ENCODE assay signal across 9 cellular contexts in genomic region chr3:13544293-13544831, GRCh38. TPM values are rescaled to one million over a fixed set of nuclear protein-coding genes. Genes with fewer than 3 reads are reported as not detected.
A peak's percentile ranks its signal among the peaks of the same experiment; 100 is the strongest.
DNase-seq lines count a peak whose midpoint lies in the region; ATAC-seq and TF ChIP-seq lines count a peak whose summit lies in the region.
"Had no signal": no experiment of that assay in that cellular context is flagged by ENCODE, and none has a peak within 500 bp of the region (broad histone marks: within the 10 kb centered on the region; RNA-seq: fewer than 3 reads in every experiment).

No MANE protein-coding gene starts in this region.

- no peak overlapping the region for H3K4me3 ChIP-seq in H7 (ENCODE audit: insufficient read depth, low read depth, low read length)
- no peak overlapping the region for H3K4me3 ChIP-seq in fibroblast of mammary gland (ENCODE audit: control insufficient read depth, low read depth, low read length)

- peak overlapping the region; percentile 7 for H3K4me3 Mint-ChIP-seq in activated CD8-positive, alpha-beta memory T cell treated with anti-CD3 and anti-CD28 coated beads, Interleukin-2, amount 10 ng/mL, durations not matched to agents 7 days and 5 days

- H3K36me3 Mint-ChIP-seq in activated CD8-positive, alpha-beta memory T cell treated with anti-CD3 and anti-CD28 coated beads, Interleukin-2, amount 10 ng/mL, durations not matched to agents 7 days and 5 days = peaks cover 4% of the 10 kb centered on the region

- no peak for TF ChIP-seq POLR2A in erythroblast (IDR thresholded peaks at IDR 0.05; ENCODE audit: low read length)

- H3K4me1 Mint-ChIP-seq in activated CD8-positive, alpha-beta memory T cell treated with anti-CD3 and anti-CD28 coated beads, Interleukin-2, amount 10 ng/mL, durations not matched to agents 7 days and 5 days = peaks cover 34% of the 10 kb centered on the region

- H3K9me3 Mint-ChIP-seq in activated CD8-positive, alpha-beta memory T cell treated with anti-CD3 and anti-CD28 coated beads, Interleukin-2, amount 10 ng/mL, durations not matched to agents 7 days and 5 days (ENCODE audit: low read depth) = peaks cover 7% of the 10 kb centered on the region

- CTCF ChIA-PET in activated CD8-positive, alpha-beta memory T cell treated with anti-CD3 and anti-CD28 coated beads, Interleukin-2, amount 10 ng/mL, durations not matched to agents 7 days and 5 days (lab: Charles Lee) = interaction anchor here (0.7 to 3.0 kb wide), 6 partner anchors 19 to 105 kb away, joined by 3 to 24 read pairs (median 4); partner anchors contain the start of gene HDAC11

- H3K27me3 Mint-ChIP-seq in activated CD8-positive, alpha-beta memory T cell treated with anti-CD3 and anti-CD28 coated beads, Interleukin-2, amount 10 ng/mL, durations not matched to agents 7 days and 5 days = peaks cover 47% of the 10 kb centered on the region

- no peak for TF ChIP-seq CTCF in fibroblast of mammary gland (conservative IDR thresholded peaks at IDR 0.05; ENCODE audit: control insufficient read depth, insufficient read depth, low read depth, low read length)

- peak overlapping the region; percentile 42 for H3K27ac Mint-ChIP-seq in activated CD8-positive, alpha-beta memory T cell treated with anti-CD3 and anti-CD28 coated beads, Interleukin-2, amount 10 ng/mL, durations not matched to agents 7 days and 5 days

- H3K27me3 ChIP-seq in H7 (ENCODE audit: control insufficient read depth, insufficient read depth, low read length) = peaks cover 10% of the 10 kb centered on the region

- no peaks in the 10 kb centered on the region for H3K36me3 ChIP-seq in H7 (replicated peaks; ENCODE audit: control insufficient read depth, insufficient read depth, low read length)

- ATAC-seq in activated CD8-positive, alpha-beta memory T cell treated with anti-CD3 and anti-CD28 coated beads, Interleukin-2, amount 10 ng/mL, durations not matched to agents 7 days and 5 days = peak; percentile 91
- ATAC-seq in HG03520 (IDR thresholded peaks at IDR 0.05; ENCODE audit: unreplicated experiment) = no peak
- ATAC-seq in GM19395 (IDR thresholded peaks at IDR 0.05; ENCODE audit: unreplicated experiment) = no peak

- DNase-seq in H7 (peak; percentile 31), fibroblast of mammary gland (ENCODE audit: low read depth) (peak; percentile 94), erythroblast (lab: John Stamatoyannopoulos, UW) (no peak), NCI-H524 (lab: John Stamatoyannopoulos, UW) (no peak)
- DNase-seq in activated CD8-positive, alpha-beta memory T cell treated with anti-CD3 and anti-CD28 coated beads, Interleukin-2, amount 10 ng/mL, durations not matched to agents 7 days and 5 days = peak; percentile 84
- peak; percentile 19 to 40 (median 23) for DNase-seq in stimulated activated CD4-positive, alpha-beta T cell treated with anti-CD3 and anti-CD28 coated beads, TNF-alpha, amount 100 ng/mL, for 48 hours (ENCODE audit: low read depth in 3 of 3)
- DNase-seq: NCI-H1694 treated with DMSO at 0.1 percent for 48 hours had no signal

RNA-seq across cellular contexts. Expression of gene FBLN2, which starts 4.6 kb away (rescaled TPM):
- total RNA-seq in H7 (2014; rRNA removed; shearing (Covaris generic)) = 27.4 and 30.9 TPM in 2 replicates
- total RNA-seq in activated CD8-positive, alpha-beta memory T cell treated with anti-CD3 and anti-CD28 coated beads, Interleukin-2, amount 10 ng/mL, durations not matched to agents 7 days and 5 days = under 1 TPM in 1 of 2 experiments, not detected in 1; 0.35 TPM

Comparison
In these comparisons a context has a peak if more than half of its experiments do, and no peak if none do; other contexts are left out.
1. DNase-seq: peak in H7 (single experiment), activated CD8-positive, alpha-beta memory T cell treated with anti-CD3 and anti-CD28 coated beads, Interleukin-2, amount 10 ng/mL, durations not matched to agents 7 days and 5 days (single experiment), fibroblast of mammary gland (single experiment) and stimulated activated CD4-positive, alpha-beta T cell treated with anti-CD3 and anti-CD28 coated beads, TNF-alpha, amount 100 ng/mL, for 48 hours (3 of 3); none in erythroblast (0 of 2) and NCI-H524 (0 of 2).
2. RNA of gene FBLN2, which starts 4.6 kb away (total RNA-seq): 27.4 to 30.9 TPM in H7; 0.35 TPM in activated CD8-positive, alpha-beta memory T cell treated with anti-CD3 and anti-CD28 coated beads, Interleukin-2, amount 10 ng/mL, durations not matched to agents 7 days and 5 days; every median in the first group is over 10 times any median in the second.